1 cellular context compared by ENCODE assay signal in genomic region chr2:32863326-32863725, GRCh38.
TF ChIP-seq lines count a peak whose summit lies in the region.

No MANE protein-coding gene starts in this region.

TF ChIP-seq in GM23338, 12 proteins besides CTCF, POLR2A, EP300 and RAD21 (continued from another document):
- TF ChIP-seq ZNF462 (CRISPR knock-in tag; IDR thresholded peaks at IDR 0.05) (no peak), POLR2AphosphoS5 (IDR thresholded peaks at IDR 0.05; ENCODE audit: low read depth) (no peak), ZNF331 (CRISPR knock-in tag; IDR thresholded peaks at IDR 0.05; ENCODE audit: low read depth) (no peak), STAT1 (IDR thresholded peaks at IDR 0.05; ENCODE audit: unreplicated experiment) (no peak), JUNB (IDR thresholded peaks at IDR 0.05; ENCODE audit: unreplicated experiment) (no peak), NANOG (IDR thresholded peaks at IDR 0.05; ENCODE audit: borderline replicate concordance) (no peak), REST (IDR thresholded peaks at IDR 0.05; ENCODE audit: unreplicated experiment) (no peak)
